1 cellular context compared by ENCODE assay signal in the genomic region with DNA sequence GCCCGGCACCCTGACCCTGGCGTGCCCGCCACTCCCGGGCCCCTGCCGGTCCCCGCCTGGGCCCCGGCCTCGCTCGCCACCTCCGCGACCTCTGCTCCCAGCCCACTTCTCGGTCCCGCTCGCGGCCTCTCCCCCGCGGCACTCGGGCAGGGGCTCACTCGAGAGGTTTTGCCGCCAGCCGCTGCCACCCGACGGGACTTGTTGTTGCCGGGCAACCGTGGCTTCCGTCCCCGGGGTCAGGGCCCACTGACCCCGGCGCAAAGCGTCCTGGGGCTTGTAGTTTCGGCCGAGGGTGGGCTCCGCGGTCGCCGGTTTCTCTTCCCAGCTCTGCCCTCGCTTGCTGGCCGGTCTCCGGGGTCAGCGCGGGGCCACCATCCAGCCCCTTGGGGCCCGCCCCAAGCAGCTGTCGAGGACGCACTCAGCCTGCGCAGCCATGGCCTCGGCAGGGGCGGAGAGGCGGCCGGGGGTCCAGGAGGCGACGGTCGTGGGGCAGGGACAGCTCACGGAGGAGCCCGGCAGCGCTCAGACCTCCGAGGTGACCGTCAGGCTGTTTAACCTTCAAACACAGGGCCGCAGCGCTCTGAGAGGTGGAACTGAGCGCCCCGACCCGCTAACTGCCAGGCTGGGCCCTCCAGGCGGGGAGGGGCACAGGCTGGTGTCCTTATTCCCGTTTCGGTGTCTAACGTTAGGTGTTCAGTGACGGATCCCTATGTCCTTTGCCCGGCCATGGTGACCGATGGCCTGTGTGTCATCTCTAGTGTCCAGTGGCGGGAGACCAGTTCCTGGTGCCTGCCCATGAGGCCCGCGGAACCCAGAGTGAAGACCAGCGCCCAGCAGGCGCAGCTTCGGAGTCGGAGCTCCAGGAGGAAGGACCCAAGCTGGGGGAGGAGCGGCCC.
TF ChIP-seq lines count a peak whose summit lies in the region.

A gene with protein sequence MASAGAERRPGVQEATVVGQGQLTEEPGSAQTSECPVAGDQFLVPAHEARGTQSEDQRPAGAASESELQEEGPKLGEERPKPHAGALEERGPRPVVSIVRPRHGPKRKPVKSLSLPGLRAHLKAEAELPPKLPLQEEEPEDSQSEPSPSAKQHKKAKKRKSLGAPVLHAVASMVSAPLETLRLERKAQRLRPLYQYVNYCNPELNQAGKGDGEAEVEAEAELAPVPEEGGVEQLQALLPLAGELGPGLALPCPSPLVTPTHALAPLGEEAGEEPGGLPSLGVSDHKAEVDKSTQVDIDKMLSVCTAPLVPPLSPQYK (plus strand): TSS at position 277 of the 896 bp plus-strand sequence. CDS start 157 bp downstream, at position 434.
Gene ENKD1, minus strand, starts transcription at position 213 of the 896 bp plus-strand sequence. CDS start 308 bp downstream, outside the sequence.

TF ChIP-seq in HepG2, 621 proteins besides CTCF, POLR2A, EP300 and RAD21 (continued from another document and continues in another):
- TF ChIP-seq, protein P1, sequence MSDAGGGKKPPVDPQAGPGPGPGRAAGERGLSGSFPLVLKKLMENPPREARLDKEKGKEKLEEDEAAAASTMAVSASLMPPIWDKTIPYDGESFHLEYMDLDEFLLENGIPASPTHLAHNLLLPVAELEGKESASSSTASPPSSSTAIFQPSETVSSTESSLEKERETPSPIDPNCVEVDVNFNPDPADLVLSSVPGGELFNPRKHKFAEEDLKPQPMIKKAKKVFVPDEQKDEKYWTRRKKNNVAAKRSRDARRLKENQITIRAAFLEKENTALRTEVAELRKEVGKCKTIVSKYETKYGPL (CRISPR knock-in tag; IDR thresholded peaks at IDR 0.05): no peak; the same call in none of the 2 replicates
- TF ChIP-seq ZSCAN20 (CRISPR knock-in tag; IDR thresholded peaks at IDR 0.05; ENCODE audit: borderline replicate concordance) (no peak), HHEX (CRISPR knock-in tag; IDR thresholded peaks at IDR 0.05) (no peak), ZNF331 (CRISPR knock-in tag; IDR thresholded peaks at IDR 0.05) (peak; percentile 54; the same call in 1 of the 2 replicates), ZNF563 (CRISPR knock-in tag; IDR thresholded peaks at IDR 0.05) (peak; percentile 54; the same call in 1 of the 2 replicates), ZNF570 (CRISPR knock-in tag; IDR thresholded peaks at IDR 0.05; ENCODE audit: borderline replicate concordance) (no peak), GMEB2 (CRISPR knock-in tag; IDR thresholded peaks at IDR 0.05; ENCODE audit: low read depth) (no peak), ASH2L (IDR thresholded peaks at IDR 0.05; ENCODE audit: insufficient read length, low read depth, low read length) (peak; percentile 61), ZSCAN29 (CRISPR knock-in tag; conservative IDR thresholded peaks at IDR 0.05) (no peak; the same call in 1 of the 2 replicates), TARDBP (CRISPR knock-in tag; IDR thresholded peaks at IDR 0.05) (no peak), KDM1A (CRISPR knock-in tag; IDR thresholded peaks at IDR 0.05) (0 out of 2 replicates have a peak, but pooled peaks have one; percentile 6), ZKSCAN5 (CRISPR knock-in tag; IDR thresholded peaks at IDR 0.05) (no peak; the same call in 1 of the 2 replicates), ZNF510 (CRISPR knock-in tag; IDR thresholded peaks at IDR 0.05; ENCODE audit: low read depth) (no peak), ARID2 (CRISPR knock-in tag; IDR thresholded peaks at IDR 0.05; ENCODE audit: borderline replicate concordance) (no peak), NFE2L2 (IDR thresholded peaks at IDR 0.05; ENCODE audit: low read length) (no peak), ZNF446 (CRISPR knock-in tag; IDR thresholded peaks at IDR 0.05) (peak; percentile 2; the same call in 1 of the 2 replicates), ZNF879 (CRISPR knock-in tag; IDR thresholded peaks at IDR 0.05) (no peak; the same call in 1 of the 2 replicates), ZNF639 (CRISPR knock-in tag; conservative IDR thresholded peaks at IDR 0.05) (no peak; the same call in 1 of the 2 replicates), ZNF232 (CRISPR knock-in tag; IDR thresholded peaks at IDR 0.05; ENCODE audit: borderline replicate concordance) (peak; percentile 20; the same call in 1 of the 2 replicates), ZNF878 (CRISPR knock-in tag; IDR thresholded peaks at IDR 0.05) (no peak), DNMT1 (CRISPR knock-in tag; IDR thresholded peaks at IDR 0.05) (0 out of 2 replicates have a peak, but pooled peaks have one; percentile 14), GFI1 (CRISPR knock-in tag; IDR thresholded peaks at IDR 0.05; ENCODE audit: borderline replicate concordance) (peak; percentile 77), CEBPZ (IDR thresholded peaks at IDR 0.05; ENCODE audit: low read length) (no peak), HOXA7 (CRISPR knock-in tag; IDR thresholded peaks at IDR 0.05) (no peak), ZNF816 (CRISPR knock-in tag; IDR thresholded peaks at IDR 0.05; ENCODE audit: borderline replicate concordance) (no peak), ZMYM2 (CRISPR knock-in tag; IDR thresholded peaks at IDR 0.05) (no peak), GATAD1 (CRISPR knock-in tag; IDR thresholded peaks at IDR 0.05) (peak; percentile 79; the same call in 1 of the 2 replicates), ZSCAN30 (CRISPR knock-in tag; IDR thresholded peaks at IDR 0.05) (peak; percentile 62; the same call in 1 of the 2 replicates), ZNF12 (CRISPR knock-in tag; IDR thresholded peaks at IDR 0.05) (no peak), SP140L (CRISPR knock-in tag; IDR thresholded peaks at IDR 0.05; ENCODE audit: borderline replicate concordance) (no peak), ZNF550 (CRISPR knock-in tag; IDR thresholded peaks at IDR 0.05; ENCODE audit: borderline replicate concordance) (no peak), JUN (CRISPR knock-in tag; IDR thresholded peaks at IDR 0.05) (no peak), NAIF1 (CRISPR knock-in tag; IDR thresholded peaks at IDR 0.05; ENCODE audit: borderline replicate concordance) (peak; percentile 17; the same call in 1 of the 2 replicates), BCL3 (CRISPR knock-in tag; IDR thresholded peaks at IDR 0.05) (0 out of 2 replicates have a peak, but pooled peaks have one; percentile 6), MATR3 (CRISPR knock-in tag; IDR thresholded peaks at IDR 0.05) (peak; percentile 12; the same call in 1 of the 2 replicates)
- TF ChIP-seq, protein P2, sequence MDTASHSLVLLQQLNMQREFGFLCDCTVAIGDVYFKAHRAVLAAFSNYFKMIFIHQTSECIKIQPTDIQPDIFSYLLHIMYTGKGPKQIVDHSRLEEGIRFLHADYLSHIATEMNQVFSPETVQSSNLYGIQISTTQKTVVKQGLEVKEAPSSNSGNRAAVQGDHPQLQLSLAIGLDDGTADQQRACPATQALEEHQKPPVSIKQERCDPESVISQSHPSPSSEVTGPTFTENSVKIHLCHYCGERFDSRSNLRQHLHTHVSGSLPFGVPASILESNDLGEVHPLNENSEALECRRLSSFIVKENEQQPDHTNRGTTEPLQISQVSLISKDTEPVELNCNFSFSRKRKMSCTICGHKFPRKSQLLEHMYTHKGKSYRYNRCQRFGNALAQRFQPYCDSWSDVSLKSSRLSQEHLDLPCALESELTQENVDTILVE (CRISPR knock-in tag; IDR thresholded peaks at IDR 0.05): no peak
- TF ChIP-seq, protein P3, sequence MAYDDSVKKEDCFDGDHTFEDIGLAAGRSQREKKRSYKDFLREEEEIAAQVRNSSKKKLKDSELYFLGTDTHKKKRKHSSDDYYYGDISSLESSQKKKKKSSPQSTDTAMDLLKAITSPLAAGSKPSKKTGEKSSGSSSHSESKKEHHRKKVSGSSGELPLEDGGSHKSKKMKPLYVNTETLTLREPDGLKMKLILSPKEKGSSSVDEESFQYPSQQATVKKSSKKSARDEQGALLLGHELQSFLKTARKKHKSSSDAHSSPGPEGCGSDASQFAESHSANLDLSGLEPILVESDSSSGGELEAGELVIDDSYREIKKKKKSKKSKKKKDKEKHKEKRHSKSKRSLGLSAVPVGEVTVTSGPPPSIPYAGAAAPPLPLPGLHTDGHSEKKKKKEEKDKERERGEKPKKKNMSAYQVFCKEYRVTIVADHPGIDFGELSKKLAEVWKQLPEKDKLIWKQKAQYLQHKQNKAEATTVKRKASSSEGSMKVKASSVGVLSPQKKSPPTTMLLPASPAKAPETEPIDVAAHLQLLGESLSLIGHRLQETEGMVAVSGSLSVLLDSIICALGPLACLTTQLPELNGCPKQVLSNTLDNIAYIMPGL (CRISPR knock-in tag; IDR thresholded peaks at IDR 0.05; ENCODE audit: borderline replicate concordance in 1 of 2, low read depth in 1 of 2): peak; percentile 10 to 58; a peak in 2 of 4 replicates
- TF ChIP-seq, protein P4, sequence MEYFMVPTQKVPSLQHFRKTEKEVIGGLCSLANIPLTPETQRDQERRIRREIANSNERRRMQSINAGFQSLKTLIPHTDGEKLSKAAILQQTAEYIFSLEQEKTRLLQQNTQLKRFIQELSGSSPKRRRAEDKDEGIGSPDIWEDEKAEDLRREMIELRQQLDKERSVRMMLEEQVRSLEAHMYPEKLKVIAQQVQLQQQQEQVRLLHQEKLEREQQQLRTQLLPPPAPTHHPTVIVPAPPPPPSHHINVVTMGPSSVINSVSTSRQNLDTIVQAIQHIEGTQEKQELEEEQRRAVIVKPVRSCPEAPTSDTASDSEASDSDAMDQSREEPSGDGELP (IDR thresholded peaks at IDR 0.05; ENCODE audit: borderline replicate concordance, low read depth): no peak
- TF ChIP-seq, protein P5, sequence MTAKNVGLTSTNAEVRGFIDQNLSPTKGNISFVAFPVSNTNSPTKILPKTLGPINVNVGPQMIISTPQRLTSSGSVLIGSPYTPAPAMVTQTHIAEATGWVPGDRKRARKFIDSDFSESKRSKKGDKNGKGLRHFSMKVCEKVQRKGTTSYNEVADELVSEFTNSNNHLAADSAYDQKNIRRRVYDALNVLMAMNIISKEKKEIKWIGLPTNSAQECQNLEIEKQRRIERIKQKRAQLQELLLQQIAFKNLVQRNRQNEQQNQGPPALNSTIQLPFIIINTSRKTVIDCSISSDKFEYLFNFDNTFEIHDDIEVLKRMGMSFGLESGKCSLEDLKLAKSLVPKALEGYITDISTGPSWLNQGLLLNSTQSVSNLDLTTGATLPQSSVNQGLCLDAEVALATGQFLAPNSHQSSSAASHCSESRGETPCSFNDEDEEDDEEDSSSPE (CRISPR knock-in tag; IDR thresholded peaks at IDR 0.05): peak; percentile 66
- TF ChIP-seq, protein P6, sequence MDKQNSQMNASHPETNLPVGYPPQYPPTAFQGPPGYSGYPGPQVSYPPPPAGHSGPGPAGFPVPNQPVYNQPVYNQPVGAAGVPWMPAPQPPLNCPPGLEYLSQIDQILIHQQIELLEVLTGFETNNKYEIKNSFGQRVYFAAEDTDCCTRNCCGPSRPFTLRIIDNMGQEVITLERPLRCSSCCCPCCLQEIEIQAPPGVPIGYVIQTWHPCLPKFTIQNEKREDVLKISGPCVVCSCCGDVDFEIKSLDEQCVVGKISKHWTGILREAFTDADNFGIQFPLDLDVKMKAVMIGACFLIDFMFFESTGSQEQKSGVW (CRISPR knock-in tag; IDR thresholded peaks at IDR 0.05; ENCODE audit: borderline replicate concordance): no peak
